In genomic region chr6:157219201-157220200, GRCh38 we compare ENCODE assay signal across 1 cellular context.
A peak's percentile ranks its signal among the peaks of the same experiment; 100 is the strongest.
TF ChIP-seq lines count a peak whose summit lies in the region.

No MANE protein-coding gene starts in this region.

TF ChIP-seq in HEK293, 187 proteins besides CTCF, POLR2A, EP300 and RAD21 (continued from another document):
- TF ChIP-seq, protein P1, sequence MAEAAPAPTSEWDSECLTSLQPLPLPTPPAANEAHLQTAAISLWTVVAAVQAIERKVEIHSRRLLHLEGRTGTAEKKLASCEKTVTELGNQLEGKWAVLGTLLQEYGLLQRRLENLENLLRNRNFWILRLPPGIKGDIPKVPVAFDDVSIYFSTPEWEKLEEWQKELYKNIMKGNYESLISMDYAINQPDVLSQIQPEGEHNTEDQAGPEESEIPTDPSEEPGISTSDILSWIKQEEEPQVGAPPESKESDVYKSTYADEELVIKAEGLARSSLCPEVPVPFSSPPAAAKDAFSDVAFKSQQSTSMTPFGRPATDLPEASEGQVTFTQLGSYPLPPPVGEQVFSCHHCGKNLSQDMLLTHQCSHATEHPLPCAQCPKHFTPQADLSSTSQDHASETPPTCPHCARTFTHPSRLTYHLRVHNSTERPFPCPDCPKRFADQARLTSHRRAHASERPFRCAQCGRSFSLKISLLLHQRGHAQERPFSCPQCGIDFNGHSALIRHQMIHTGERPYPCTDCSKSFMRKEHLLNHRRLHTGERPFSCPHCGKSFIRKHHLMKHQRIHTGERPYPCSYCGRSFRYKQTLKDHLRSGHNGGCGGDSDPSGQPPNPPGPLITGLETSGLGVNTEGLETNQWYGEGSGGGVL (tag by site-specific recombination; IDR thresholded peaks at IDR 0.05): no peak
- TF ChIP-seq ZNF530 (tag by site-specific recombination; IDR thresholded peaks at IDR 0.05; ENCODE audit: low read depth): no peak
- TF ChIP-seq ZNF692 (tag by site-specific recombination; IDR thresholded peaks at IDR 0.05): no peak
- TF ChIP-seq ZNF391 (tag by site-specific recombination; IDR thresholded peaks at IDR 0.05; ENCODE audit: borderline replicate concordance, low read depth): no peak
- TF ChIP-seq ZNF701 (tag by site-specific recombination; IDR thresholded peaks at IDR 0.05): no peak
- TF ChIP-seq, protein P2, sequence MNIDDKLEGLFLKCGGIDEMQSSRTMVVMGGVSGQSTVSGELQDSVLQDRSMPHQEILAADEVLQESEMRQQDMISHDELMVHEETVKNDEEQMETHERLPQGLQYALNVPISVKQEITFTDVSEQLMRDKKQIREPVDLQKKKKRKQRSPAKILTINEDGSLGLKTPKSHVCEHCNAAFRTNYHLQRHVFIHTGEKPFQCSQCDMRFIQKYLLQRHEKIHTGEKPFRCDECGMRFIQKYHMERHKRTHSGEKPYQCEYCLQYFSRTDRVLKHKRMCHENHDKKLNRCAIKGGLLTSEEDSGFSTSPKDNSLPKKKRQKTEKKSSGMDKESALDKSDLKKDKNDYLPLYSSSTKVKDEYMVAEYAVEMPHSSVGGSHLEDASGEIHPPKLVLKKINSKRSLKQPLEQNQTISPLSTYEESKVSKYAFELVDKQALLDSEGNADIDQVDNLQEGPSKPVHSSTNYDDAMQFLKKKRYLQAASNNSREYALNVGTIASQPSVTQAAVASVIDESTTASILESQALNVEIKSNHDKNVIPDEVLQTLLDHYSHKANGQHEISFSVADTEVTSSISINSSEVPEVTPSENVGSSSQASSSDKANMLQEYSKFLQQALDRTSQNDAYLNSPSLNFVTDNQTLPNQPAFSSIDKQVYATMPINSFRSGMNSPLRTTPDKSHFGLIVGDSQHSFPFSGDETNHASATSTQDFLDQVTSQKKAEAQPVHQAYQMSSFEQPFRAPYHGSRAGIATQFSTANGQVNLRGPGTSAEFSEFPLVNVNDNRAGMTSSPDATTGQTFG (tag by site-specific recombination; IDR thresholded peaks at IDR 0.05; ENCODE audit: borderline replicate concordance): no peak
- TF ChIP-seq, protein P3, sequence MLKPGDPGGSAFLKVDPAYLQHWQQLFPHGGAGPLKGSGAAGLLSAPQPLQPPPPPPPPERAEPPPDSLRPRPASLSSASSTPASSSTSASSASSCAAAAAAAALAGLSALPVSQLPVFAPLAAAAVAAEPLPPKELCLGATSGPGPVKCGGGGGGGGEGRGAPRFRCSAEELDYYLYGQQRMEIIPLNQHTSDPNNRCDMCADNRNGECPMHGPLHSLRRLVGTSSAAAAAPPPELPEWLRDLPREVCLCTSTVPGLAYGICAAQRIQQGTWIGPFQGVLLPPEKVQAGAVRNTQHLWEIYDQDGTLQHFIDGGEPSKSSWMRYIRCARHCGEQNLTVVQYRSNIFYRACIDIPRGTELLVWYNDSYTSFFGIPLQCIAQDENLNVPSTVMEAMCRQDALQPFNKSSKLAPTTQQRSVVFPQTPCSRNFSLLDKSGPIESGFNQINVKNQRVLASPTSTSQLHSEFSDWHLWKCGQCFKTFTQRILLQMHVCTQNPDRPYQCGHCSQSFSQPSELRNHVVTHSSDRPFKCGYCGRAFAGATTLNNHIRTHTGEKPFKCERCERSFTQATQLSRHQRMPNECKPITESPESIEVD (tag by site-specific recombination; IDR thresholded peaks at IDR 0.05): 0 out of 2 replicates have a peak, but pooled peaks have one; percentile 28
- TF ChIP-seq ZNF23 (tag by site-specific recombination; IDR thresholded peaks at IDR 0.05; ENCODE audit: borderline replicate concordance): no peak
- TF ChIP-seq ZNF660 (tag by site-specific recombination; IDR thresholded peaks at IDR 0.05): no peak
- TF ChIP-seq ZNF544 (tag by site-specific recombination; IDR thresholded peaks at IDR 0.05): no peak
- no peak for TF ChIP-seq ZNF112 (tag by site-specific recombination; IDR thresholded peaks at IDR 0.05)
- 0 out of 2 replicates have a peak, but pooled peaks have one; percentile 14 for TF ChIP-seq ZNF76 (tag by site-specific recombination; IDR thresholded peaks at IDR 0.05; ENCODE audit: borderline replicate concordance, low read depth)
- no peak for TF ChIP-seq BCL11B (tag by site-specific recombination; IDR thresholded peaks at IDR 0.05; ENCODE audit: low read depth)
- TF ChIP-seq KLF17 (tag by site-specific recombination; IDR thresholded peaks at IDR 0.05): peak; percentile 81; the same call in 1 of the 2 replicates
- no peak for TF ChIP-seq REPIN1 (tag by site-specific recombination; IDR thresholded peaks at IDR 0.05; ENCODE audit: low read depth)
- no peak for TF ChIP-seq SCRT1 (tag by site-specific recombination; IDR thresholded peaks at IDR 0.05; ENCODE audit: borderline replicate concordance)
- TF ChIP-seq ZSCAN4 (tag by site-specific recombination; IDR thresholded peaks at IDR 0.05): no peak
- TF ChIP-seq ZNF514 (tag by site-specific recombination; IDR thresholded peaks at IDR 0.05): no peak
- peak; percentile 56 for TF ChIP-seq ZIC2 (tag by site-specific recombination; IDR thresholded peaks at IDR 0.05)
- no peak for TF ChIP-seq ZBTB1 (tag by site-specific recombination; IDR thresholded peaks at IDR 0.05)
- no peak for TF ChIP-seq ZNF433 (tag by site-specific recombination; IDR thresholded peaks at IDR 0.05; ENCODE audit: low read depth)
- peak; percentile 42; the same call in 1 of the 2 replicates for TF ChIP-seq ZNF610 (tag by site-specific recombination; IDR thresholded peaks at IDR 0.05; ENCODE audit: borderline replicate concordance)
- TF ChIP-seq EGR2 (tag by site-specific recombination; IDR thresholded peaks at IDR 0.05; ENCODE audit: low read depth): no peak
- no peak for TF ChIP-seq ZXDB (tag by site-specific recombination; IDR thresholded peaks at IDR 0.05)
- TF ChIP-seq KLF1 (tag by site-specific recombination; IDR thresholded peaks at IDR 0.05): peak; percentile 90
- no peak for TF ChIP-seq ZNF341 (tag by site-specific recombination; IDR thresholded peaks at IDR 0.05; ENCODE audit: low read depth)
- TF ChIP-seq ZNF510 (tag by site-specific recombination; IDR thresholded peaks at IDR 0.05; ENCODE audit: insufficient replicate concordance): no peak
- no peak for TF ChIP-seq ZNF140 (tag by site-specific recombination; IDR thresholded peaks at IDR 0.05)
- TF ChIP-seq ZNF324 (tag by site-specific recombination; IDR thresholded peaks at IDR 0.05): no peak
- TF ChIP-seq ELK4 (IDR thresholded peaks at IDR 0.05; ENCODE audit: borderline replicate concordance, low read depth, low read length): no peak
- TF ChIP-seq, protein P4, sequence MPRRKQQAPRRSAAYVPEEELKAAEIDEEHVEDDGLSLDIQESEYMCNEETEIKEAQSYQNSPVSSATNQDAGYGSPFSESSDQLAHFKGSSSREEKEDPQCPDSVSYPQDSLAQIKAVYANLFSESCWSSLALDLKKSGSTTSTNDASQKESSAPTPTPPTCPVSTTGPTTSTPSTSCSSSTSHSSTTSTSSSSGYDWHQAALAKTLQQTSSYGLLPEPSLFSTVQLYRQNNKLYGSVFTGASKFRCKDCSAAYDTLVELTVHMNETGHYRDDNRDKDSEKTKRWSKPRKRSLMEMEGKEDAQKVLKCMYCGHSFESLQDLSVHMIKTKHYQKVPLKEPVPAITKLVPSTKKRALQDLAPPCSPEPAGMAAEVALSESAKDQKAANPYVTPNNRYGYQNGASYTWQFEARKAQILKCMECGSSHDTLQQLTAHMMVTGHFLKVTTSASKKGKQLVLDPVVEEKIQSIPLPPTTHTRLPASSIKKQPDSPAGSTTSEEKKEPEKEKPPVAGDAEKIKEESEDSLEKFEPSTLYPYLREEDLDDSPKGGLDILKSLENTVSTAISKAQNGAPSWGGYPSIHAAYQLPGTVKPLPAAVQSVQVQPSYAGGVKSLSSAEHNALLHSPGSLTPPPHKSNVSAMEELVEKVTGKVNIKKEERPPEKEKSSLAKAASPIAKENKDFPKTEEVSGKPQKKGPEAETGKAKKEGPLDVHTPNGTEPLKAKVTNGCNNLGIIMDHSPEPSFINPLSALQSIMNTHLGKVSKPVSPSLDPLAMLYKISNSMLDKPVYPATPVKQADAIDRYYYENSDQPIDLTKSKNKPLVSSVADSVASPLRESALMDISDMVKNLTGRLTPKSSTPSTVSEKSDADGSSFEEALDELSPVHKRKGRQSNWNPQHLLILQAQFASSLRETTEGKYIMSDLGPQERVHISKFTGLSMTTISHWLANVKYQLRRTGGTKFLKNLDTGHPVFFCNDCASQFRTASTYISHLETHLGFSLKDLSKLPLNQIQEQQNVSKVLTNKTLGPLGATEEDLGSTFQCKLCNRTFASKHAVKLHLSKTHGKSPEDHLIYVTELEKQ (tag by site-specific recombination; IDR thresholded peaks at IDR 0.05; ENCODE audit: borderline replicate concordance): no peak
- no peak for TF ChIP-seq ZFP69B (tag by site-specific recombination; IDR thresholded peaks at IDR 0.05)
- no peak for TF ChIP-seq ZNF2 (tag by site-specific recombination; IDR thresholded peaks at IDR 0.05)
- 0 out of 2 replicates have a peak, but pooled peaks have one; percentile 17 for TF ChIP-seq PATZ1 (tag by site-specific recombination; IDR thresholded peaks at IDR 0.05)
- TF ChIP-seq SCRT2 (tag by site-specific recombination; IDR thresholded peaks at IDR 0.05): no peak
- TF ChIP-seq MYNN (tag by site-specific recombination; IDR thresholded peaks at IDR 0.05; ENCODE audit: borderline replicate concordance): no peak
- TF ChIP-seq GLI4 (tag by site-specific recombination; IDR thresholded peaks at IDR 0.05): no peak
TF ChIP-seq in HEK293: peak in this region for 7.
